In the genomic region with DNA sequence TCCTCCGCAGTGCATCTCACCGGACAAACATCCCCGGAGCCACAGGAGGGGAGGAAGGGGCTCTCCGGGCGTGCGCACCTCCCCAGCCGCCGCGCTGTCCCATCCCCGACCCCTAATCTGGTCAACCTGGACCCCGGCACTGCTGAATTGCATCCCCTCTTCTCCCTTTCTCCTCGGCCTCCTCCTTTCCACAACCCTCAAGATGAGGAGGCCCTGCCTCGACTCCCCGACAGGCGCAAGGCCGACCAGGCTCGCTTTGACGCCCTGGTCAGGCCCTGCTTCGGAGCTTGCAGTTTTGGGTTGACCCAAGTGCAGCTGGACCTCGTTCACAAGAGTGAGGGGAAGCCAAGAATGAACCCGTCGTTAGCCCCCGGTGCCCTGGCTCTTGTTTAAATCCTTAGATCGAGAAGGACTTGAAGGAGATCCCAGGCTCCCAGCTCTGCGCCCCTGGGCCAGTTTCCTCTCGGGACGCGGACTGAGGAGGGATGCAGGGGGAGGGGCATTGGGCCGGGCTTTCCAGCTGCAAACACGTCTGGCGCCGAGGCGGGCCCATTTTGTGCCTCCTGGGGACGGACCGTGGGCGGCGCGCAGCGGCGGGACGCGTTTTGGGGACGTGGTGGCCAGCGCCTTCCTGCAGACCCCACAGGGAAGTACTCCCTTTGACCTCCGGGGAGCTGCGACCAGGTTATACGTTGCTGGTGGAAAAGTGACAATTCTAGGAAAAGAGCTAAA, we compare ENCODE assay signal across 9 cellular contexts. TPM values are rescaled to one million over a fixed set of nuclear protein-coding genes. Genes with fewer than 3 reads are reported as not detected.
DNase-seq lines count a peak whose midpoint lies in the region; ATAC-seq and TF ChIP-seq lines count a peak whose summit lies in the region.
"Had no signal": no experiment of that assay in that cellular context is flagged by ENCODE, and none has a peak within 500 bp of the region (broad histone marks: within the 10 kb centered on the region; RNA-seq: fewer than 3 reads in every experiment).

No MANE protein-coding gene starts in this region.

- intact Hi-C loops in sigmoid colon (cut with DNase I): loop anchor here (2.0 to 5.0 kb wide), 4 partner anchors 301 to 1684 kb away; partner anchors contain the start of gene FIP1L1

- H3K4me1 ChIP-seq in ES-I3 (ENCODE audit: insufficient read depth, low read length) (peaks cover 5% of the 10 kb centered on the region; the same call in 1 of the 2 replicates), hepatocyte (ENCODE audit: insufficient read depth) (peaks cover 11% of the 10 kb centered on the region), sigmoid colon (peaks cover 0 to 71% (median 64%) of the 10 kb centered on the region in 4 donors)

- H3K36me3 ChIP-seq in ES-I3 (ENCODE audit: insufficient read depth, low read length) (no peaks in the 10 kb centered on the region), hepatocyte (replicated peaks; ENCODE audit: insufficient read depth, low read depth) (no peaks in the 10 kb centered on the region), sigmoid colon (no peaks in the 10 kb centered on the region)

- H3K79me2 ChIP-seq in hepatocyte: peaks cover 64% of the 10 kb centered on the region

- peak overlapping the region; percentile 97 for H3K4me2 ChIP-seq in hepatocyte

- H3K4me3 ChIP-seq in hepatocyte: peak overlapping the region; percentile 94
- H3K4me3 ChIP-seq in sigmoid colon: peak overlapping the region; percentile 39 to 54 (median 49)

- no peaks in the 10 kb centered on the region for H3K9me2 ChIP-seq in hepatocyte (replicated peaks; ENCODE audit: insufficient read depth)

- peak overlapping the region; percentile 57; the same call in 1 of the 2 replicates for H3K9ac ChIP-seq in ES-I3 (ENCODE audit: low read depth, low read length)

- TF ChIP-seq EP300 in sigmoid colon (IDR thresholded peaks at IDR 0.05): no peak

- H3K9me3 ChIP-seq in ES-I3 (ENCODE audit: control insufficient read depth, insufficient read depth, low read length) (no peaks in the 10 kb centered on the region), hepatocyte (ENCODE audit: low read depth) (no peaks in the 10 kb centered on the region), sigmoid colon (no peaks in the 10 kb centered on the region)

- peak; percentile 55 for DNase-seq in activated CD8-positive, alpha-beta memory T cell treated with anti-CD3 and anti-CD28 coated beads, Interleukin-2, amount 50 U/mL, for 48 hours
- DNase-seq in hepatocyte (ENCODE audit: low spot score) (peak; percentile 68), sigmoid colon (peak; percentile 80), cerebellar nuclear complex (lab: John Stamatoyannopoulos, UW) (no peak), GM19238 (ENCODE audit: insufficient read length, low spot score) (no peak)
- DNase-seq in effector CD8-positive, alpha-beta T cell (lab: John Stamatoyannopoulos, UW): no peak

- H3K27me3 ChIP-seq in hepatocyte: peaks cover 32% of the 10 kb centered on the region
- H3K27me3 ChIP-seq in sigmoid colon: peaks cover 52 to 73% (median 64%) of the 10 kb centered on the region in 3 donors

- TF ChIP-seq CTCF in hepatocyte (IDR thresholded peaks at IDR 0.05; ENCODE audit: poor library complexity) (no peak), sigmoid colon (IDR thresholded peaks at IDR 0.05) (no peak)

- no peak for TF ChIP-seq POLR2A in sigmoid colon (IDR thresholded peaks at IDR 0.05)

- peaks cover 20% of the 10 kb centered on the region for H4K20me1 ChIP-seq in hepatocyte (ENCODE audit: insufficient read depth, poor library complexity, severe bottlenecking)

- no peak for ATAC-seq in GM21526 (IDR thresholded peaks at IDR 0.05; ENCODE audit: low FRiP score, unreplicated experiment)
- ATAC-seq: HCT116 had no signal

- 5% methylated on average over 47 of the region's 47 CpGs for WGBS in hepatocyte (ENCODE audit: low lambda C conversion rate, missing lambda C conversion rate)
- WGBS in sigmoid colon, 2 donors: 3 to 8% methylated on average over 47 of the region's 47 CpGs

- H2AFZ ChIP-seq in hepatocyte: no peak overlapping the region

- H3K27ac ChIP-seq in hepatocyte (peak overlapping the region; percentile 96), sigmoid colon (peak overlapping the region; percentile 57 to 75 (median 66))

RNA-seq across cellular contexts. Expression of gene PDGFRA, which starts 2.5 kb away (rescaled TPM):
- total RNA-seq in hepatocyte: 102 and 117 TPM in 2 replicates
- 30.1 and 36.3 TPM in 2 replicates for polyA plus RNA-seq in hepatocyte
- 100 to 1,000 TPM; 170 to 222 (median 192) TPM for total RNA-seq in sigmoid colon
- polyA plus RNA-seq in sigmoid colon: 10 to 100 TPM in 1 of 3 donors, 1 to 10 TPM in 2; 3.2 to 25.1 (median 9.6) TPM

Comparison
In these comparisons a context has a peak if more than half of its experiments do, and no peak if none do; other contexts are left out.
1. DNase-seq: peak in activated CD8-positive, alpha-beta memory T cell treated with anti-CD3 and anti-CD28 coated beads, Interleukin-2, amount 50 U/mL, for 48 hours (single experiment), hepatocyte (single experiment) and sigmoid colon (single experiment); none in effector CD8-positive, alpha-beta T cell (single experiment), cerebellar nuclear complex (0 of 2) and GM19238 (single experiment).